Comparison of ENCODE assay signal across 2 cellular contexts in the genomic region with DNA sequence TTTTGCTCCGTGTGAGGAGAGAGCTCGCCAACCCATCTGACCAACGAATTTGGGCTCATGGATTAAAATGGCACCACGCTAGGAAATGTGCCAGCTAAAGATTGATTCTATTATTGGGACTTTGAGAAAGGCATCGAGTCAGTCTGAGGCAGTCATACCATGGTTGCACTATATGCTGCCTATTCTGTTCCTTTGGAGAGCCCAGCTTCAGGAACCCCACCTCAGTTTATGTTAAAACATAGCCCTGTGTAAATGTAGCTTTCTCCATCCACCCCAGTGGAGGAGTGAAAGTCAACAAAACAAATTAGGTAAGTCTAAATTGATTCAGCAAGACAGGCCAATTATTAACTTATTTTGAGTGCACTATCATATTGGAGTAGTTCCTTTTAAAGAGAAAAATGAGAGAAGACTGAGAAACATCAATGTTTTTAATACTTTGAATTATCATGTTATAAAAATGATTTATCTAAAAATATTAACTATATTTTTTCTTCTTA.
TF ChIP-seq lines count a peak whose summit lies in the region.

No MANE protein-coding gene starts in this region.

TF ChIP-seq in liver, 16 proteins besides CTCF, POLR2A, EP300 and RAD21:
- TF ChIP-seq NR2F2 (IDR thresholded peaks at IDR 0.05) = no peak
- peak; percentile 90 for TF ChIP-seq FOXA1 (IDR thresholded peaks at IDR 0.05)
- TF ChIP-seq, protein P1, sequence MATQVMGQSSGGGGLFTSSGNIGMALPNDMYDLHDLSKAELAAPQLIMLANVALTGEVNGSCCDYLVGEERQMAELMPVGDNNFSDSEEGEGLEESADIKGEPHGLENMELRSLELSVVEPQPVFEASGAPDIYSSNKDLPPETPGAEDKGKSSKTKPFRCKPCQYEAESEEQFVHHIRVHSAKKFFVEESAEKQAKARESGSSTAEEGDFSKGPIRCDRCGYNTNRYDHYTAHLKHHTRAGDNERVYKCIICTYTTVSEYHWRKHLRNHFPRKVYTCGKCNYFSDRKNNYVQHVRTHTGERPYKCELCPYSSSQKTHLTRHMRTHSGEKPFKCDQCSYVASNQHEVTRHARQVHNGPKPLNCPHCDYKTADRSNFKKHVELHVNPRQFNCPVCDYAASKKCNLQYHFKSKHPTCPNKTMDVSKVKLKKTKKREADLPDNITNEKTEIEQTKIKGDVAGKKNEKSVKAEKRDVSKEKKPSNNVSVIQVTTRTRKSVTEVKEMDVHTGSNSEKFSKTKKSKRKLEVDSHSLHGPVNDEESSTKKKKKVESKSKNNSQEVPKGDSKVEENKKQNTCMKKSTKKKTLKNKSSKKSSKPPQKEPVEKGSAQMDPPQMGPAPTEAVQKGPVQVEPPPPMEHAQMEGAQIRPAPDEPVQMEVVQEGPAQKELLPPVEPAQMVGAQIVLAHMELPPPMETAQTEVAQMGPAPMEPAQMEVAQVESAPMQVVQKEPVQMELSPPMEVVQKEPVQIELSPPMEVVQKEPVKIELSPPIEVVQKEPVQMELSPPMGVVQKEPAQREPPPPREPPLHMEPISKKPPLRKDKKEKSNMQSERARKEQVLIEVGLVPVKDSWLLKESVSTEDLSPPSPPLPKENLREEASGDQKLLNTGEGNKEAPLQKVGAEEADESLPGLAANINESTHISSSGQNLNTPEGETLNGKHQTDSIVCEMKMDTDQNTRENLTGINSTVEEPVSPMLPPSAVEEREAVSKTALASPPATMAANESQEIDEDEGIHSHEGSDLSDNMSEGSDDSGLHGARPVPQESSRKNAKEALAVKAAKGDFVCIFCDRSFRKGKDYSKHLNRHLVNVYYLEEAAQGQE (IDR thresholded peaks at IDR 0.05) = peak; percentile 21
- TF ChIP-seq, protein P2, sequence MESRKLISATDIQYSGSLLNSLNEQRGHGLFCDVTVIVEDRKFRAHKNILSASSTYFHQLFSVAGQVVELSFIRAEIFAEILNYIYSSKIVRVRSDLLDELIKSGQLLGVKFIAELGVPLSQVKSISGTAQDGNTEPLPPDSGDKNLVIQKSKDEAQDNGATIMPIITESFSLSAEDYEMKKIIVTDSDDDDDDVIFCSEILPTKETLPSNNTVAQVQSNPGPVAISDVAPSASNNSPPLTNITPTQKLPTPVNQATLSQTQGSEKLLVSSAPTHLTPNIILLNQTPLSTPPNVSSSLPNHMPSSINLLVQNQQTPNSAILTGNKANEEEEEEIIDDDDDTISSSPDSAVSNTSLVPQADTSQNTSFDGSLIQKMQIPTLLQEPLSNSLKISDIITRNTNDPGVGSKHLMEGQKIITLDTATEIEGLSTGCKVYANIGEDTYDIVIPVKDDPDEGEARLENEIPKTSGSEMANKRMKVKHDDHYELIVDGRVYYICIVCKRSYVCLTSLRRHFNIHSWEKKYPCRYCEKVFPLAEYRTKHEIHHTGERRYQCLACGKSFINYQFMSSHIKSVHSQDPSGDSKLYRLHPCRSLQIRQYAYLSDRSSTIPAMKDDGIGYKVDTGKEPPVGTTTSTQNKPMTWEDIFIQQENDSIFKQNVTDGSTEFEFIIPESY (IDR thresholded peaks at IDR 0.05) = peak; percentile 36
- TF ChIP-seq EGR1 (IDR thresholded peaks at IDR 0.05; ENCODE audit: low read depth in 2 of 2) = no peak
- TF ChIP-seq HNF4A (conservative IDR thresholded peaks at IDR 0.05) = peak; percentile 39 to 56
- TF ChIP-seq GABPA (IDR thresholded peaks at IDR 0.05 in 1 of 2, conservative IDR thresholded peaks at IDR 0.05 in 1 of 2) = no peak
- peak; percentile 58 for TF ChIP-seq SP1 (IDR thresholded peaks at IDR 0.05)
- no peak for TF ChIP-seq HNF4G (IDR thresholded peaks at IDR 0.05)
- TF ChIP-seq FOXA2 (IDR thresholded peaks at IDR 0.05) = peak; percentile 79
- TF ChIP-seq, protein P3, sequence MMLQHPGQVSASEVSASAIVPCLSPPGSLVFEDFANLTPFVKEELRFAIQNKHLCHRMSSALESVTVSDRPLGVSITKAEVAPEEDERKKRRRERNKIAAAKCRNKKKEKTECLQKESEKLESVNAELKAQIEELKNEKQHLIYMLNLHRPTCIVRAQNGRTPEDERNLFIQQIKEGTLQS (IDR thresholded peaks at IDR 0.05) = no peak
- peak; percentile 49 to 81 for TF ChIP-seq RXRA (IDR thresholded peaks at IDR 0.05)
- TF ChIP-seq, protein P4, sequence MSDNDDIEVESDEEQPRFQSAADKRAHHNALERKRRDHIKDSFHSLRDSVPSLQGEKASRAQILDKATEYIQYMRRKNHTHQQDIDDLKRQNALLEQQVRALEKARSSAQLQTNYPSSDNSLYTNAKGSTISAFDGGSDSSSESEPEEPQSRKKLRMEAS (IDR thresholded peaks at IDR 0.05) = no peak
- TF ChIP-seq JUND (IDR thresholded peaks at IDR 0.05) = peak in 1 of 2 donors; percentile 32
- peak; percentile 91 for TF ChIP-seq YY1 (IDR thresholded peaks at IDR 0.05)
- TF ChIP-seq TAF1 (conservative IDR thresholded peaks at IDR 0.05) = no peak

TF ChIP-seq in HepG2, 621 proteins besides CTCF, POLR2A, EP300 and RAD21:
- TF ChIP-seq MBNL3 (CRISPR knock-in tag; conservative IDR thresholded peaks at IDR 0.05) (no peak), ZNF337 (CRISPR knock-in tag; IDR thresholded peaks at IDR 0.05; ENCODE audit: borderline replicate concordance, low read depth) (no peak), ZNF557 (CRISPR knock-in tag; IDR thresholded peaks at IDR 0.05) (no peak), FOXP1 (IDR thresholded peaks at IDR 0.05) (no peak), FOXP1 (CRISPR knock-in tag; IDR thresholded peaks at IDR 0.05) (no peak), ZNF761 (CRISPR knock-in tag; conservative IDR thresholded peaks at IDR 0.05) (no peak), SMAD9 (CRISPR knock-in tag; IDR thresholded peaks at IDR 0.05) (no peak), CENPX (CRISPR knock-in tag; IDR thresholded peaks at IDR 0.05) (no peak)
- TF ChIP-seq, protein P5, sequence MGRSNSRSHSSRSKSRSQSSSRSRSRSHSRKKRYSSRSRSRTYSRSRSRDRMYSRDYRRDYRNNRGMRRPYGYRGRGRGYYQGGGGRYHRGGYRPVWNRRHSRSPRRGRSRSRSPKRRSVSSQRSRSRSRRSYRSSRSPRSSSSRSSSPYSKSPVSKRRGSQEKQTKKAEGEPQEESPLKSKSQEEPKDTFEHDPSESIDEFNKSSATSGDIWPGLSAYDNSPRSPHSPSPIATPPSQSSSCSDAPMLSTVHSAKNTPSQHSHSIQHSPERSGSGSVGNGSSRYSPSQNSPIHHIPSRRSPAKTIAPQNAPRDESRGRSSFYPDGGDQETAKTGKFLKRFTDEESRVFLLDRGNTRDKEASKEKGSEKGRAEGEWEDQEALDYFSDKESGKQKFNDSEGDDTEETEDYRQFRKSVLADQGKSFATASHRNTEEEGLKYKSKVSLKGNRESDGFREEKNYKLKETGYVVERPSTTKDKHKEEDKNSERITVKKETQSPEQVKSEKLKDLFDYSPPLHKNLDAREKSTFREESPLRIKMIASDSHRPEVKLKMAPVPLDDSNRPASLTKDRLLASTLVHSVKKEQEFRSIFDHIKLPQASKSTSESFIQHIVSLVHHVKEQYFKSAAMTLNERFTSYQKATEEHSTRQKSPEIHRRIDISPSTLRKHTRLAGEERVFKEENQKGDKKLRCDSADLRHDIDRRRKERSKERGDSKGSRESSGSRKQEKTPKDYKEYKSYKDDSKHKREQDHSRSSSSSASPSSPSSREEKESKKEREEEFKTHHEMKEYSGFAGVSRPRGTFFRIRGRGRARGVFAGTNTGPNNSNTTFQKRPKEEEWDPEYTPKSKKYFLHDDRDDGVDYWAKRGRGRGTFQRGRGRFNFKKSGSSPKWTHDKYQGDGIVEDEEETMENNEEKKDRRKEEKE (IDR thresholded peaks at IDR 0.05) = no peak
- TF ChIP-seq, protein P6, sequence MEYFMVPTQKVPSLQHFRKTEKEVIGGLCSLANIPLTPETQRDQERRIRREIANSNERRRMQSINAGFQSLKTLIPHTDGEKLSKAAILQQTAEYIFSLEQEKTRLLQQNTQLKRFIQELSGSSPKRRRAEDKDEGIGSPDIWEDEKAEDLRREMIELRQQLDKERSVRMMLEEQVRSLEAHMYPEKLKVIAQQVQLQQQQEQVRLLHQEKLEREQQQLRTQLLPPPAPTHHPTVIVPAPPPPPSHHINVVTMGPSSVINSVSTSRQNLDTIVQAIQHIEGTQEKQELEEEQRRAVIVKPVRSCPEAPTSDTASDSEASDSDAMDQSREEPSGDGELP (IDR thresholded peaks at IDR 0.05; ENCODE audit: borderline replicate concordance, low read depth) = no peak
- TF ChIP-seq, protein P7, sequence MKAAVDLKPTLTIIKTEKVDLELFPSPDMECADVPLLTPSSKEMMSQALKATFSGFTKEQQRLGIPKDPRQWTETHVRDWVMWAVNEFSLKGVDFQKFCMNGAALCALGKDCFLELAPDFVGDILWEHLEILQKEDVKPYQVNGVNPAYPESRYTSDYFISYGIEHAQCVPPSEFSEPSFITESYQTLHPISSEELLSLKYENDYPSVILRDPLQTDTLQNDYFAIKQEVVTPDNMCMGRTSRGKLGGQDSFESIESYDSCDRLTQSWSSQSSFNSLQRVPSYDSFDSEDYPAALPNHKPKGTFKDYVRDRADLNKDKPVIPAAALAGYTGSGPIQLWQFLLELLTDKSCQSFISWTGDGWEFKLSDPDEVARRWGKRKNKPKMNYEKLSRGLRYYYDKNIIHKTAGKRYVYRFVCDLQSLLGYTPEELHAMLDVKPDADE (CRISPR knock-in tag; IDR thresholded peaks at IDR 0.05) = no peak
